ENCODE assay signal across 1 cellular context in the genomic region with DNA sequence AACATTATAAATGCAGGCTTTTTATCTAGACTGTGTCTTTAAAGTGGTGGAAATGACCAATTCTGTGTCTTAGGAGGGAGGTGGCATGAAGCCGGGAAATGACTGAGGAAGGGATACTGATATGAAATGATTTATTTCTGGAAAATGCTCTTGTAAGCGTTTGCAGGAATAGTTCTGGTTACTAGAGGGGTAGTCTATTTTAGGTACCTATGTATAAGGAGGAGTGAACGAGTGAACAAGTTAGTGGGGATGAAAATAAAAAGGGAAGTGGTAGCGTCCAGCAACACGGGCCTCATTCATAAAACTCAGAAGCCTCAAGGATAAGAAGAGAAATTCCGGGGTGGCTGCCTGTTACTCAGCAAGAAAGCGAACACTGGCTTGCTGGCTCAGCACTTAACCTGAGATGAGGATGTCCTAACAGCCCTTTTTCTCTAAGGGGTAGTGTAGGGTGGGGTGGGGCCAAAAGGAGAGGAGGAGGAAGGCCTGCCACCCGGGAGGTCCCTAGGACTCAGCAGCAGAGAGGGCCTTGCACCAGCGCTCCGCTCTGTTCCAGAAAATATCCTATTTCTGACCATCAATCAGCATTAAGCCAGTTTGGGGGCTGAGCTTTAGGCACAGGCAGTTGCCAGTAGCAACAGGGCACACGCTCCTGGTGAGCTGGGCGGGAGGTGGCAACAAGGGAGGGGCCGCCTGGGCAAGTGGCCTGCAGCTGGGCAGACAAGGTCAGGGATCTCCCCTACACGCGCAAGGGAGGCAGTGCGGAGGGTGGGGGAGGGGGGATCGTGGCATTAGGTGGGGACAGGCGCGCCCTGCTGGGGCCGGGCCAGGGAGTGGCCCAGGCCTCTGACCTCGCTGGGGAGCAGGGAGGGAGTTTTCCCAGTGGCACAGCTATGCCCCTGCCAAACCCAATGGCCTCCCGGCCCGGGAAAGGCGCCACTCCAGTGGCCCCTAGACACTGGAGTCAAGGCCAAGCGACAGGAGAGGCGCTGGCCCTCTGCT.
TF ChIP-seq lines count a peak whose summit lies in the region.

No MANE protein-coding gene starts in this region.

TF ChIP-seq in A549, 52 proteins besides CTCF, POLR2A, EP300 and RAD21 (continued from another document):
- TF ChIP-seq, protein P1, sequence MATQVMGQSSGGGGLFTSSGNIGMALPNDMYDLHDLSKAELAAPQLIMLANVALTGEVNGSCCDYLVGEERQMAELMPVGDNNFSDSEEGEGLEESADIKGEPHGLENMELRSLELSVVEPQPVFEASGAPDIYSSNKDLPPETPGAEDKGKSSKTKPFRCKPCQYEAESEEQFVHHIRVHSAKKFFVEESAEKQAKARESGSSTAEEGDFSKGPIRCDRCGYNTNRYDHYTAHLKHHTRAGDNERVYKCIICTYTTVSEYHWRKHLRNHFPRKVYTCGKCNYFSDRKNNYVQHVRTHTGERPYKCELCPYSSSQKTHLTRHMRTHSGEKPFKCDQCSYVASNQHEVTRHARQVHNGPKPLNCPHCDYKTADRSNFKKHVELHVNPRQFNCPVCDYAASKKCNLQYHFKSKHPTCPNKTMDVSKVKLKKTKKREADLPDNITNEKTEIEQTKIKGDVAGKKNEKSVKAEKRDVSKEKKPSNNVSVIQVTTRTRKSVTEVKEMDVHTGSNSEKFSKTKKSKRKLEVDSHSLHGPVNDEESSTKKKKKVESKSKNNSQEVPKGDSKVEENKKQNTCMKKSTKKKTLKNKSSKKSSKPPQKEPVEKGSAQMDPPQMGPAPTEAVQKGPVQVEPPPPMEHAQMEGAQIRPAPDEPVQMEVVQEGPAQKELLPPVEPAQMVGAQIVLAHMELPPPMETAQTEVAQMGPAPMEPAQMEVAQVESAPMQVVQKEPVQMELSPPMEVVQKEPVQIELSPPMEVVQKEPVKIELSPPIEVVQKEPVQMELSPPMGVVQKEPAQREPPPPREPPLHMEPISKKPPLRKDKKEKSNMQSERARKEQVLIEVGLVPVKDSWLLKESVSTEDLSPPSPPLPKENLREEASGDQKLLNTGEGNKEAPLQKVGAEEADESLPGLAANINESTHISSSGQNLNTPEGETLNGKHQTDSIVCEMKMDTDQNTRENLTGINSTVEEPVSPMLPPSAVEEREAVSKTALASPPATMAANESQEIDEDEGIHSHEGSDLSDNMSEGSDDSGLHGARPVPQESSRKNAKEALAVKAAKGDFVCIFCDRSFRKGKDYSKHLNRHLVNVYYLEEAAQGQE (IDR thresholded peaks at IDR 0.05), result no peak
- TF ChIP-seq, protein P2, sequence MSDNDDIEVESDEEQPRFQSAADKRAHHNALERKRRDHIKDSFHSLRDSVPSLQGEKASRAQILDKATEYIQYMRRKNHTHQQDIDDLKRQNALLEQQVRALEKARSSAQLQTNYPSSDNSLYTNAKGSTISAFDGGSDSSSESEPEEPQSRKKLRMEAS (IDR thresholded peaks at IDR 0.05), result 0 out of 2 replicates have a peak, but pooled peaks have one; percentile 1
- TF ChIP-seq JUNB (IDR thresholded peaks at IDR 0.05) (no peak), PHF8 (IDR thresholded peaks at IDR 0.05; ENCODE audit: borderline replicate concordance, low read depth) (no peak), ZC3H11A (IDR thresholded peaks at IDR 0.05) (no peak), ZNF302 (CRISPR knock-in tag; IDR thresholded peaks at IDR 0.05) (no peak), KDM1A (IDR thresholded peaks at IDR 0.05; ENCODE audit: low read depth) (no peak), ESRRA (IDR thresholded peaks at IDR 0.05; ENCODE audit: borderline replicate concordance, low read length) (no peak), NPAS2 (CRISPR knock-in tag; IDR thresholded peaks at IDR 0.05; ENCODE audit: borderline replicate concordance) (no peak), ZFP36 (IDR thresholded peaks at IDR 0.05; ENCODE audit: borderline replicate concordance, partially characterized antibody) (no peak), GATA3 (IDR thresholded peaks at IDR 0.05; ENCODE audit: borderline replicate concordance) (peak; percentile 8; the same call in 1 of the 2 replicates), CBX8 (IDR thresholded peaks at IDR 0.05) (no peak), HOXB13 (CRISPR knock-in tag; IDR thresholded peaks at IDR 0.05; ENCODE audit: low read depth) (no peak), MAFK (IDR thresholded peaks at IDR 0.05; ENCODE audit: partially characterized antibody) (peak; percentile 83), CBX2 (IDR thresholded peaks at IDR 0.05; ENCODE audit: borderline replicate concordance, low read depth) (no peak), NR3C1 (IDR thresholded peaks at IDR 0.05) (no peak), TFCP2L1 (CRISPR knock-in tag; IDR thresholded peaks at IDR 0.05) (no peak), ZSCAN20 (CRISPR knock-in tag; IDR thresholded peaks at IDR 0.05) (no peak), HOXA7 (CRISPR knock-in tag; IDR thresholded peaks at IDR 0.05) (no peak), RCOR1 (IDR thresholded peaks at IDR 0.05; ENCODE audit: low read depth, low read length) (no peak), TP53 (CRISPR knock-in tag; IDR thresholded peaks at IDR 0.05) (no peak), SREBF2 (IDR thresholded peaks at IDR 0.05) (no peak)
- TF ChIP-seq, protein P3, sequence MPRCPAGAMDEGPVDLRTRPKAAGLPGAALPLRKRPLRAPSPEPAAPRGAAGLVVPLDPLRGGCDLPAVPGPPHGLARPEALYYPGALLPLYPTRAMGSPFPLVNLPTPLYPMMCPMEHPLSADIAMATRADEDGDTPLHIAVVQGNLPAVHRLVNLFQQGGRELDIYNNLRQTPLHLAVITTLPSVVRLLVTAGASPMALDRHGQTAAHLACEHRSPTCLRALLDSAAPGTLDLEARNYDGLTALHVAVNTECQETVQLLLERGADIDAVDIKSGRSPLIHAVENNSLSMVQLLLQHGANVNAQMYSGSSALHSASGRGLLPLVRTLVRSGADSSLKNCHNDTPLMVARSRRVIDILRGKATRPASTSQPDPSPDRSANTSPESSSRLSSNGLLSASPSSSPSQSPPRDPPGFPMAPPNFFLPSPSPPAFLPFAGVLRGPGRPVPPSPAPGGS (IDR thresholded peaks at IDR 0.05), result no peak
- TF ChIP-seq, protein P4, sequence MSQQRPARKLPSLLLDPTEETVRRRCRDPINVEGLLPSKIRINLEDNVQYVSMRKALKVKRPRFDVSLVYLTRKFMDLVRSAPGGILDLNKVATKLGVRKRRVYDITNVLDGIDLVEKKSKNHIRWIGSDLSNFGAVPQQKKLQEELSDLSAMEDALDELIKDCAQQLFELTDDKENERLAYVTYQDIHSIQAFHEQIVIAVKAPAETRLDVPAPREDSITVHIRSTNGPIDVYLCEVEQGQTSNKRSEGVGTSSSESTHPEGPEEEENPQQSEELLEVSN (IDR thresholded peaks at IDR 0.05; ENCODE audit: borderline replicate concordance, low read depth), result no peak
- TF ChIP-seq, protein P5, sequence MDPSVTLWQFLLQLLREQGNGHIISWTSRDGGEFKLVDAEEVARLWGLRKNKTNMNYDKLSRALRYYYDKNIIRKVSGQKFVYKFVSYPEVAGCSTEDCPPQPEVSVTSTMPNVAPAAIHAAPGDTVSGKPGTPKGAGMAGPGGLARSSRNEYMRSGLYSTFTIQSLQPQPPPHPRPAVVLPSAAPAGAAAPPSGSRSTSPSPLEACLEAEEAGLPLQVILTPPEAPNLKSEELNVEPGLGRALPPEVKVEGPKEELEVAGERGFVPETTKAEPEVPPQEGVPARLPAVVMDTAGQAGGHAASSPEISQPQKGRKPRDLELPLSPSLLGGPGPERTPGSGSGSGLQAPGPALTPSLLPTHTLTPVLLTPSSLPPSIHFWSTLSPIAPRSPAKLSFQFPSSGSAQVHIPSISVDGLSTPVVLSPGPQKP (IDR thresholded peaks at IDR 0.05; ENCODE audit: low read depth, low read length), result no peak
- TF ChIP-seq, protein P6, sequence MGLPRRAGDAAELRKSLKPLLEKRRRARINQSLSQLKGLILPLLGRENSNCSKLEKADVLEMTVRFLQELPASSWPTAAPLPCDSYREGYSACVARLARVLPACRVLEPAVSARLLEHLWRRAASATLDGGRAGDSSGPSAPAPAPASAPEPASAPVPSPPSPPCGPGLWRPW (IDR thresholded peaks at IDR 0.05), result no peak
